In the genomic region with DNA sequence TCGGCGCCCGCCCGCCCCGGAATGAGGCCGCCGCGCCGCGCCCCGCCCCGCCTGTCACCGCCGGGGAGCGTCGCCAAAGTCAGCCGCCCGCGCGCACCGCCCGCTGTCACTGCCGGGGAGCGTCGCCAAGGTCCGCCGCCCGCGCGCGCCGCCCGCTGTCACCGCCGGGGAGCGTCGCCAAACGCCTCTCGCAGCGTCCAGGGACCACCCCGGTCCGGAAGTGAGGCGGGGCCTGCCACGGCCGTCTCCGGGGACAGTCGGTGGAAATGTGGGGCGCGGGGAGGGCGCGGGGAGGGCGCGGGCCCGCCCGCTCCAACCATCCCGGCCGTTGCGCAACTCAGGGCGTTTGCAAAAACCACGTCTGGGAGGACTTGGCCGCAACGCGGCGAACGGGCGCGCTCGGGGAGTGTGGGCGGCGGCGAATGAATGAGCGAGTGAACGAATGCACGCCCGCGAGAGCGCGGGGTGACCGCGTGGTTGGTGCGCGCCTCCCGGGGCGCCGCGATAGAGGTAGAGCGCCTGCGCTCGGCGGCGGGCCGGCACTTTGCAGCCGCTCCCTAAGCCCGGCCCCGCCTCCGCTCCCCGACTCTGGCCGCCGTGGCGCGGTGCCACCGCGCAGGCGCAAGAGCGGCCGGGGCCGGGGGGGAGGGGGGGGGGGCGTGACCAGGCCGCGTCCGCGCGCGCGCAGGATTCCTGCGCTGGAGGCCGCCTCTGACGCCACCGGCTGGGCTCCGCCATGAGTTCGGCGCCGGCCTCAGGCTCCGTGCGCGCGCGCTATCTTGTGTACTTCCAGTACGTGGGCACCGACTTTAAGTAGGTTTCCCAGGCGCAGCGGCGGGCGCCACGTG, we compare ENCODE assay signal across 8 cellular contexts. TPM values are rescaled to one million over a fixed set of nuclear protein-coding genes. Genes with fewer than 3 reads are reported as not detected.
DNase-seq lines count a peak whose midpoint lies in the region; ATAC-seq, FAIRE-seq and TF ChIP-seq lines count a peak whose summit lies in the region.

Gene ACAP3, minus strand, starts transcription at position 23 of the 848 bp plus-strand sequence. CDS start 115 bp downstream, outside the sequence.
A gene with protein sequence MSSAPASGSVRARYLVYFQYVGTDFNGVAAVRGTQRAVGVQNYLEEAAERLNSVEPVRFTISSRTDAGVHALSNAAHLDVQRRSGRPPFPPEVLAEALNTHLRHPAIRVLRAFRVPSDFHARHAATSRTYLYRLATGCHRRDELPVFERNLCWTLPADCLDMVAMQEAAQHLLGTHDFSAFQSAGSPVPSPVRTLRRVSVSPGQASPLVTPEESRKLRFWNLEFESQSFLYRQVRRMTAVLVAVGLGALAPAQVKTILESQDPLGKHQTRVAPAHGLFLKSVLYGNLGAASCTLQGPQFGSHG (plus strand): TSS at position 690 of the 848 bp plus-strand sequence. CDS start 47 bp downstream, at position 737.

- peak; percentile 99 for DNase-seq in GM12891 (ENCODE audit: insufficient read length, low spot score)
- peak; percentile 65 for DNase-seq in NCI-H146 treated with DMSO at 0.1 percent for 48 hours (lab: John Stamatoyannopoulos, UW; ENCODE audit: unreplicated experiment)
- peak; percentile 98 for DNase-seq in amniotic stem cell (lab: John Stamatoyannopoulos, UW)
- DNase-seq in left ventricle myocardium superior = peak; percentile 94
- DNase-seq in pulmonary artery endothelial cell (ENCODE audit: low read depth, low spot score) = peak; percentile 54
- peak; percentile 93 for DNase-seq in urothelium cell line (ENCODE audit: low spot score)

- no peak for TF ChIP-seq POLR2A in GM12891 (IDR thresholded peaks at IDR 0.05; ENCODE audit: low read depth, low read length)

- intact Hi-C loops in left ventricle myocardium superior (cut with micrococcal nuclease) = no loop called here

- H3K27ac Mint-ChIP-seq in T-helper 1 cell treated with Interleukin-12 subunit alpha and Interleukin-12 subunit beta and Interleukin-4 antibody, amounts not matched to agents 30 μg/mL and 1 μg/mL, for 36 hours = peak within 1 kb of the TSS; percentile 80

- no peaks in the 10 kb centered on the region for H3K9me3 Mint-ChIP-seq in T-helper 1 cell treated with Interleukin-12 subunit alpha and Interleukin-12 subunit beta and Interleukin-4 antibody, amounts not matched to agents 30 μg/mL and 1 μg/mL, for 36 hours

- ATAC-seq in HG02798 (IDR thresholded peaks at IDR 0.05; ENCODE audit: poor library complexity, unreplicated experiment) (peak; percentile 72), left ventricle myocardium superior (peak; percentile 75)

- FAIRE-seq in GM12891 (lab: Jason Lieb, UNC) (peak; percentile 99), urothelium cell line (lab: Jason Lieb, UNC) (peak; percentile 52)

- peak within 1 kb of the TSS; percentile 81 for H3K4me3 Mint-ChIP-seq in T-helper 1 cell treated with Interleukin-12 subunit alpha and Interleukin-12 subunit beta and Interleukin-4 antibody, amounts not matched to agents 30 μg/mL and 1 μg/mL, for 36 hours

- no peaks in the 10 kb centered on the region for H3K27me3 Mint-ChIP-seq in T-helper 1 cell treated with Interleukin-12 subunit alpha and Interleukin-12 subunit beta and Interleukin-4 antibody, amounts not matched to agents 30 μg/mL and 1 μg/mL, for 36 hours (ENCODE audit: low read depth)

- H3K4me1 Mint-ChIP-seq in T-helper 1 cell treated with Interleukin-12 subunit alpha and Interleukin-12 subunit beta and Interleukin-4 antibody, amounts not matched to agents 30 μg/mL and 1 μg/mL, for 36 hours (ENCODE audit: low read depth) = peaks cover 14% of the 10 kb centered on the region

- peaks cover 3% of the 10 kb centered on the region for H3K36me3 Mint-ChIP-seq in T-helper 1 cell treated with Interleukin-12 subunit alpha and Interleukin-12 subunit beta and Interleukin-4 antibody, amounts not matched to agents 30 μg/mL and 1 μg/mL, for 36 hours (ENCODE audit: low read depth)

TF ChIP-seq in GM12891, 5 proteins besides CTCF, POLR2A, EP300 and RAD21:
- TF ChIP-seq POLR2AphosphoS5 (IDR thresholded peaks at IDR 0.05; ENCODE audit: low read depth, low read length) (no peak; the same call in 1 of the 2 replicates), POU2F2 (IDR thresholded peaks at IDR 0.05; ENCODE audit: low read depth, low read length) (no peak), TAF1 (IDR thresholded peaks at IDR 0.05; ENCODE audit: low read depth, low read length) (no peak), SPI1 (IDR thresholded peaks at IDR 0.05; ENCODE audit: low read depth, low read length) (no peak), PAX5 (IDR thresholded peaks at IDR 0.05; ENCODE audit: insufficient read depth, low read length, severe bottlenecking) (peak; percentile 72)
TF ChIP-seq in GM12891: peak in this region for 1.

RNA-seq across cellular contexts. Expression of gene ACAP3, which starts in this region (rescaled TPM):
- polyA plus RNA-seq in GM12891 (2012; ENCODE audit: low read depth, missing spikeins) = 16.1 TPM
- total RNA-seq in left ventricle myocardium superior = 60.4 TPM
- 16.2 and 17.4 TPM in 2 replicates for total RNA-seq in pulmonary artery endothelial cell

RNA-seq across cellular contexts. Expression of the second gene that starts in this region (rescaled TPM):
- 10.1 TPM for polyA plus RNA-seq in GM12891 (2012; ENCODE audit: low read depth, missing spikeins)
- 11.1 TPM for total RNA-seq in left ventricle myocardium superior
- 18.1 and 19.9 TPM in 2 replicates for total RNA-seq in pulmonary artery endothelial cell

Comparison
In these comparisons a context has a peak if more than half of its experiments do, and no peak if none do; other contexts are left out.
1. Peak in every context shown above with its lines: DNase-seq and ATAC-seq.